In the genomic region with DNA sequence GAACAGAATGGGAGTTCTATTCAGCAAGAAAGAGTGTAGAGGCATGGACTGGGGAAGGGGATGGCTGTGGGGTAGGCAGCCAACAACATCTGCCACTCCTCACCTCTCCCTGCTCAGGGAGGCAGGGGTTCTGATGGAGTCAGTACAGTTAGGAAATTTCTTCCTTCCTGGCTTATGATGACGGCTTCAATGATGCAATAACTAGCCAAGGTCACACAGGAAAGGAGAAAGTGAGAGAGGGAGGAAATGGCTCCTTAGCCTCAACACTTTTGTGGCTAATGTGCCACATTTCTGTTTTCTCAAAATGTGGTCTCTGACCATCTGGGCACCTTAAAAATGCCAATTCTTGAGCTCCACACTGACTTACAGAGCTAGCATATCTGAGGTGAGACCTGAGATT, we compare ENCODE assay signal across 20 cellular contexts.
DNase-seq lines count a peak whose midpoint lies in the region; ATAC-seq and TF ChIP-seq lines count a peak whose summit lies in the region.
"Had no signal": no experiment of that assay in that cellular context is flagged by ENCODE, and none has a peak within 500 bp of the region (broad histone marks: within the 10 kb centered on the region; RNA-seq: fewer than 3 reads in every experiment).

No MANE protein-coding gene starts in this region.

- DNase-seq in AG10803 (ENCODE audit: low read depth) (peak; percentile 74), HL-60 (ENCODE audit: low read depth in 1 of 2, low spot score in 1 of 2) (peak; percentile 58 to 89), SKM-1 (lab: John Stamatoyannopoulos, UW; ENCODE audit: unreplicated experiment) (peak; percentile 27), foreskin fibroblast (peak; percentile 57 to 67), DMS114 treated with DMSO at 0.1 percent for 48 hours (lab: John Stamatoyannopoulos, UW; ENCODE audit: unreplicated experiment) (no peak), omental fat pad (ENCODE audit: low spot score) (no peak), T1000 (lab: John Stamatoyannopoulos, UW) (no peak)
- DNase-seq: activated CD4-positive, alpha-beta T cell treated with anti-CD3 and anti-CD28 coated beads for 48 hours; activated naive CD4-positive, alpha-beta T cell treated with Interleukin-2 at 50 U/mL for 16 hours; aorta; C1 segment of cervical spinal cord; DMS153; endodermal cell; foreskin keratinocyte; hippocampal formation; NCI-H1105; NCI-H69 had no signal

- H3K4me3 ChIP-seq in AG10803 (ENCODE audit: low read length) (no peak overlapping the region), HL-60 (replicated peaks; ENCODE audit: insufficient read depth, low read length) (no peak overlapping the region), foreskin fibroblast (ENCODE audit: low read depth in 1 of 2, low read length in 2 of 2) (no peak overlapping the region)
- H3K4me3 ChIP-seq: thoracic aorta had no signal

- H3K27me3 ChIP-seq in HL-60 (ENCODE audit: insufficient read depth, poor library complexity, severe bottlenecking): no peaks in the 10 kb centered on the region
- H3K27me3 ChIP-seq: foreskin keratinocyte had no signal

- TF ChIP-seq CTCF in AG10803 (conservative IDR thresholded peaks at IDR 0.05; ENCODE audit: low read length): no peak
- TF ChIP-seq CTCF in HL-60 (IDR thresholded peaks at IDR 0.05; ENCODE audit: insufficient read depth, low read length): no peak
- TF ChIP-seq CTCF in foreskin fibroblast (IDR thresholded peaks at IDR 0.05; ENCODE audit: low read depth, low read length): no peak
- no peak for TF ChIP-seq CTCF in omental fat pad (IDR thresholded peaks at IDR 0.05)

- ATAC-seq in omental fat pad (ENCODE audit: low FRiP score) (no peak), GM21619 (IDR thresholded peaks at IDR 0.05; ENCODE audit: unreplicated experiment) (no peak)
- ATAC-seq: foreskin keratinocyte, SK-N-SH treated with all-trans-retinoic acid at 6 μM for 48 hours had no signal

- peak overlapping the region; percentile 57 for H3K27ac ChIP-seq in HL-60 (replicated peaks)
- H3K27ac ChIP-seq: foreskin keratinocyte, thoracic aorta had no signal

Comparison
In these comparisons a context has a peak if more than half of its experiments do, and no peak if none do; other contexts are left out.
1. DNase-seq: peak in AG10803 (single experiment), HL-60 (2 of 2), SKM-1 (single experiment) and foreskin fibroblast (2 of 2); none in DMS114 treated with DMSO at 0.1 percent for 48 hours (single experiment), omental fat pad (single experiment) and T1000 (single experiment).